17 cellular contexts compared by ENCODE assay signal in the genomic region with DNA sequence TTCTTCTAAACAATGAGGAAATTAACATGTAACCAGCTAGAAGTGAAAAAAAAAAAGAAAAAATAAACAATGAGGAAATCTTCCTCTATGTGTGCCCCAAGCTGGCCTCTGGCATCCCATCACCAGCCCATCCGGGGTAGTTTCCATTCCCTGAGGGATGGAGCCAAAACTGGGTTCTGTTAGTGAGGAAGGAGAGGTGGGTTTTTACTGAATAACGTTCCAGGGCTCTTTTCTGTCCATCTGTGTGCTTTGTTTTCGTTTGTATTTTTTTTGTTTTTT. TPM values are rescaled to one million over a fixed set of nuclear protein-coding genes. Genes with fewer than 3 reads are reported as not detected.
A peak's percentile ranks its signal among the peaks of the same experiment; 100 is the strongest.
DNase-seq lines count a peak whose midpoint lies in the region; ATAC-seq and TF ChIP-seq lines count a peak whose summit lies in the region.
"Had no signal": no experiment of that assay in that cellular context is flagged by ENCODE, and none has a peak within 500 bp of the region (broad histone marks: within the 10 kb centered on the region; RNA-seq: fewer than 3 reads in every experiment).

No MANE protein-coding gene starts in this region.

- TF ChIP-seq CTCF in breast epithelium (IDR thresholded peaks at IDR 0.05) (no peak), MCF 10A (IDR thresholded peaks at IDR 0.05; ENCODE audit: unreplicated experiment) (no peak)

- no peaks in the 10 kb centered on the region for H3K4me1 Mint-ChIP-seq in MCF 10A (ENCODE audit: insufficient read depth, unreplicated experiment)
- H3K4me1 Mint-ChIP-seq: B cell; CD4-positive, CD25-positive, alpha-beta regulatory T cell; GM23338 had no signal

- H3K4me1 ChIP-seq in breast epithelium (no peaks in the 10 kb centered on the region), SJCRH30 (peaks cover 32% of the 10 kb centered on the region)
- H3K4me1 ChIP-seq: BLaER1, Caco-2, HAP-1 had no signal

- DNase-seq in breast epithelium (ENCODE audit: low spot score in 2 of 2) (no peak), MCF 10A (ENCODE audit: unreplicated experiment) (no peak), SJCRH30 (peak in 1 of 2 experiments; percentile 41), left lobe of liver (ENCODE audit: low spot score) (no peak)
- DNase-seq in activated naive CD4-positive, alpha-beta T cell treated with Interleukin-2 at 50 U/mL for 16 hours = no peak
- DNase-seq: Caco-2; CD4-positive, CD25-positive, alpha-beta regulatory T cell; CD8-positive, alpha-beta T cell; DMS153; DND-41 had no signal

- no peaks in the 10 kb centered on the region for H3K36me3 Mint-ChIP-seq in MCF 10A (ENCODE audit: insufficient read depth, unreplicated experiment)
- H3K36me3 Mint-ChIP-seq: CD4-positive, CD25-positive, alpha-beta regulatory T cell; CD8-positive, alpha-beta T cell had no signal

- POLR2A ChIA-PET in MCF 10A (lab: Yijun Ruan, JAX) = no interaction called here

- no TSS peak for BruUV-seq in MCF 10A (replicated peaks; lab: Mats Ljungman, UMichigan)

- ATAC-seq in left lobe of liver (peak; percentile 13), GM21515 (IDR thresholded peaks at IDR 0.05; ENCODE audit: unreplicated experiment) (no peak)
- ATAC-seq: CD8-positive, alpha-beta T cell; GM23338 had no signal

- CTCF ChIA-PET in MCF 10A (lab: Yijun Ruan, JAX) = no interaction called here

- H3K36me3 ChIP-seq in breast epithelium (no peaks in the 10 kb centered on the region), SJCRH30 (no peaks in the 10 kb centered on the region)
- H3K36me3 ChIP-seq: BLaER1, HAP-1 had no signal

- intact Hi-C loops in breast epithelium (cut with DNase I; ENCODE audit: low total_unique reads) = no loop called here
- intact Hi-C loops in MCF 10A (cut with micrococcal nuclease) = no loop called here

- H3K9me3 ChIP-seq in breast epithelium = no peaks in the 10 kb centered on the region
- no peaks in the 10 kb centered on the region for H3K9me3 ChIP-seq in SJCRH30 (replicated peaks)
- H3K9me3 ChIP-seq: BLaER1, Caco-2, HAP-1 had no signal

- TF ChIP-seq POLR2A in breast epithelium (IDR thresholded peaks at IDR 0.05) = no peak

- peak overlapping the region; percentile 35 to 52 for H3K27ac ChIP-seq in breast epithelium
- H3K27ac ChIP-seq in SJCRH30 = peak overlapping the region; percentile 39
- H3K27ac ChIP-seq: 22Rv1, BLaER1, C4-2B had no signal

- H3K4me3 Mint-ChIP-seq in MCF 10A (ENCODE audit: unreplicated experiment) = no peak overlapping the region
- H3K4me3 Mint-ChIP-seq: B cell; CD4-positive, CD25-positive, alpha-beta regulatory T cell; CD8-positive, alpha-beta T cell; GM23338 had no signal

- no peak overlapping the region for H3K4me3 ChIP-seq in breast epithelium
- H3K4me3 ChIP-seq in SJCRH30 = no peak overlapping the region
- H3K4me3 ChIP-seq: BLaER1, GM23338, HAP-1 had no signal

- no peak overlapping the region for H3K27ac Mint-ChIP-seq in MCF 10A (ENCODE audit: low read depth, unreplicated experiment)
- H3K27ac Mint-ChIP-seq: B cell; CD4-positive, CD25-positive, alpha-beta regulatory T cell; CD8-positive, alpha-beta T cell; GM23338 had no signal

- H3K27me3 ChIP-seq in breast epithelium (no peaks in the 10 kb centered on the region), SJCRH30 (no peaks in the 10 kb centered on the region)

- peaks cover 24% of the 10 kb centered on the region for H3K27me3 Mint-ChIP-seq in MCF 10A (ENCODE audit: insufficient read depth, unreplicated experiment)

- H3K9me3 Mint-ChIP-seq in MCF 10A (ENCODE audit: unreplicated experiment) = no peaks in the 10 kb centered on the region
- H3K9me3 Mint-ChIP-seq: CD4-positive, CD25-positive, alpha-beta regulatory T cell; CD8-positive, alpha-beta T cell; GM23338 had no signal

RNA-seq across cellular contexts. Expression of gene EFHD1, which starts 9.7 kb away (rescaled TPM):
- total RNA-seq in breast epithelium = 10 to 100 TPM; 31.0 to 67.2 (median 52.8) TPM
- not detected in 2 replicates for total RNA-seq in MCF 10A (2022)
- 18.7 and 20.7 TPM in 2 replicates for total RNA-seq in SJCRH30 (2014; rRNA removed; shearing (Covaris generic))
- total RNA-seq in left lobe of liver = 27.3 TPM
- total RNA-seq: B cell had no signal

RNA-seq across cellular contexts. Expression of gene GIGYF2, which starts 54.0 kb away (rescaled TPM):
- total RNA-seq in breast epithelium = 100 to 1,000 TPM in 2 of 3 donors, 10 to 100 TPM in 1; 79.8 to 156 (median 103) TPM
- total RNA-seq in MCF 10A (2022) = 71.1 and 90.3 TPM in 2 replicates
- total RNA-seq in SJCRH30 (2014; rRNA removed; shearing (Covaris generic)) = 79.5 and 97.2 TPM in 2 replicates
- 27.8 TPM for total RNA-seq in left lobe of liver

Comparison
In these comparisons a context has a peak if more than half of its experiments do, and no peak if none do; other contexts are left out.
1. RNA of gene EFHD1, which starts 9.7 kb away (total RNA-seq): 31.0 to 67.2 TPM in breast epithelium, 27.3 TPM in left lobe of liver (single experiment) and 18.7 to 20.7 TPM in SJCRH30; not detected in MCF 10A; every median in the first group is over 10 times any median in the second.